14 cellular contexts compared by ENCODE assay signal in genomic region chr1:207084241-207084640, GRCh38. TPM values are rescaled to one million over a fixed set of nuclear protein-coding genes. Genes with fewer than 3 reads are reported as not detected.
"Had no signal": no experiment of that assay in that cellular context is flagged by ENCODE, and none has a peak within 500 bp of the region (broad histone marks: within the 10 kb centered on the region; RNA-seq: fewer than 3 reads in every experiment).

No MANE protein-coding gene starts in this region.

- H3K27ac ChIP-seq: cardiac muscle cell, esophagus squamous epithelium, foreskin keratinocyte, neural progenitor cell, pancreas, skin epidermis, transverse colon had no signal

- H3K9ac ChIP-seq: neural progenitor cell had no signal

- FAIRE-seq: astrocyte, pancreas had no signal

- H3K4me2 ChIP-seq: neural progenitor cell had no signal

- H3K27me3 ChIP-seq: cardiac muscle cell, esophagus squamous epithelium, neural progenitor cell, pancreas, transverse colon had no signal

- H3K4me3 ChIP-seq: cardiac muscle cell, esophagus squamous epithelium, neural progenitor cell, pancreas, skin epidermis, transverse colon had no signal

- H3K9me3 ChIP-seq: esophagus squamous epithelium, pancreas, transverse colon had no signal

- H2AFZ ChIP-seq: neural progenitor cell had no signal

- DNase-seq: activated CD4-positive, CD25-positive, alpha-beta regulatory T cell treated with anti-CD3 and anti-CD28 coated beads, Interleukin-2, amount 50 U/mL, for 72 hours; activated naive CD8-positive, alpha-beta T cell treated with anti-CD3 and anti-CD28 coated beads, Interleukin-2, amount 10 ng/mL, durations not matched to agents 7 days and 5 days; esophagus squamous epithelium had no signal

- H3K36me3 ChIP-seq: cardiac muscle cell, neural progenitor cell, pancreas had no signal

- H3K4me1 ChIP-seq: esophagus squamous epithelium, foreskin keratinocyte, neural progenitor cell had no signal

RNA-seq across cellular contexts. Expression of gene C4BPB, which starts 4.4 kb away (rescaled TPM):
- total RNA-seq: cardiac muscle cell, foreskin keratinocyte, kidney epithelial cell, lower leg skin had no signal
- polyA plus RNA-seq: cardiac muscle cell, foreskin keratinocyte had no signal

RNA-seq across cellular contexts. Expression of gene C4BPA, which starts 19.8 kb away (rescaled TPM):
- total RNA-seq: activated CD4-positive, alpha-beta memory T cell treated with anti-CD3 and anti-CD28 coated beads, Interleukin-2, amount 10 ng/mL, durations not matched to agents 7 days and 5 days; activated naive CD8-positive, alpha-beta T cell treated with anti-CD3 and anti-CD28 coated beads, Interleukin-2, amount 10 ng/mL, durations not matched to agents 7 days and 5 days; activated T-cell treated with anti-CD3 and anti-CD28 coated beads, Interleukin-2, amount 50 U/mL, for 72 hours; astrocyte; cardiac muscle cell; foreskin keratinocyte; kidney epithelial cell; lower leg skin had no signal
- polyA plus RNA-seq: cardiac muscle cell, foreskin keratinocyte had no signal

RNA-seq across cellular contexts. Expression of gene C1orf116, which starts 51.7 kb away (rescaled TPM):
- total RNA-seq: activated naive CD8-positive, alpha-beta T cell treated with anti-CD3 and anti-CD28 coated beads, Interleukin-2, amount 10 ng/mL, durations not matched to agents 7 days and 5 days had no signal
